8 cellular contexts compared by ENCODE assay signal in the genomic region with DNA sequence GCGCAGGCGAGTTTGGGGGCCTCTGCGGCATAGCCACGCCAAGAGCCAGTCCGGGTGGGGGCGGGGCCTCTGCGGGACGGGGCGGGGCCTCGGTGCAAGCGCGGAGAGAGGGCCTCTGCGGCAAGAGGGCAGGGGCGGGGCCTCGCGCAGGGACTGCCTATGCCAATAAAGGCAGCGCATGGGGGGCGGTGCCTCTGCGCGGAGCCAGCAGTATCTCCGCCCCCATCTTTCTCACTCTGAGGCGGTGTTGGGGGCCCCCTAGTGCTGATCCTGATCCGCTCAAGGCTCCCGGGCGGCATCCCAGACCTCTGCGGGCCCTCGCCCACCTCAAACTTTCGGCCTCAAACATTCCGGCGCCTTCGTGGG. TPM values are rescaled to one million over a fixed set of nuclear protein-coding genes. Genes with fewer than 3 reads are reported as not detected.
DNase-seq lines count a peak whose midpoint lies in the region; ATAC-seq and TF ChIP-seq lines count a peak whose summit lies in the region.

No MANE protein-coding gene starts in this region.

- DNase-seq in CD8-positive, alpha-beta memory T cell, result peak; percentile 73 to 82 (median 74)
- peak; percentile 89 for DNase-seq in NCI-H82 (lab: John Stamatoyannopoulos, UW)
- peak; percentile 41 for DNase-seq in activated T-helper 1 cell treated with Interleukin-2 at 50 U/mL for 16 hours (ENCODE audit: low read depth)
- peak; percentile 89 for DNase-seq in fibroblast of pulmonary artery (ENCODE audit: low read depth)
- peak; percentile 97 for DNase-seq in osteoblast (ENCODE audit: insufficient read length, low spot score, missing footprints)
- DNase-seq in thyroid gland, result peak; percentile 35 to 39
- no peak for DNase-seq in DMS114 treated with DMSO at 0.1 percent for 48 hours (lab: John Stamatoyannopoulos, UW; ENCODE audit: unreplicated experiment)

- CTCF ChIA-PET in CD8-positive, alpha-beta memory T cell (lab: Charles Lee), result interaction anchor here (0.8 kb wide), 1 partner anchor 46 kb away, joined by 4 read pairs; no protein-coding TSS in a partner anchor

- H3K4me2 ChIP-seq in osteoblast (ENCODE audit: insufficient read depth, low read length), result peak overlapping the region; percentile 53

- no peaks in the 10 kb centered on the region for H3K9me3 Mint-ChIP-seq in CD8-positive, alpha-beta memory T cell

- no peaks in the 10 kb centered on the region for H4K20me1 ChIP-seq in osteoblast (ENCODE audit: insufficient read depth, low read length)

- H3K27ac ChIP-seq in CD8-positive, alpha-beta memory T cell (ENCODE audit: low read depth, low read length), result no peak overlapping the region
- H3K27ac ChIP-seq in osteoblast (ENCODE audit: low read depth, low read length), result no peak overlapping the region
- no peak overlapping the region for H3K27ac ChIP-seq in thyroid gland

- peaks cover 11% of the 10 kb centered on the region for H3K4me1 ChIP-seq in CD8-positive, alpha-beta memory T cell (ENCODE audit: insufficient read depth, low read length)
- H3K4me1 ChIP-seq in osteoblast (ENCODE audit: insufficient read depth, low read length), result peaks cover 11% of the 10 kb centered on the region
- peaks cover 0 to 17% of the 10 kb centered on the region in 2 donors for H3K4me1 ChIP-seq in thyroid gland

- H3K4me1 Mint-ChIP-seq in CD8-positive, alpha-beta memory T cell, result peaks cover 10 to 22% (median 12%) of the 10 kb centered on the region in 3 donors

- H3K27ac Mint-ChIP-seq in CD8-positive, alpha-beta memory T cell, result no peak overlapping the region

- H2AFZ ChIP-seq in osteoblast (ENCODE audit: low read length), result peak overlapping the region; percentile 68

- POLR2A ChIA-PET in CD8-positive, alpha-beta memory T cell (lab: Charles Lee), result no interaction called here

- intact Hi-C loops in thyroid gland (cut with DNase I), result no loop called here

- TF ChIP-seq POLR2A in thyroid gland (IDR thresholded peaks at IDR 0.05), result no peak

- H3K27me3 ChIP-seq in CD8-positive, alpha-beta memory T cell (ENCODE audit: insufficient read depth, low read length, poor library complexity, severe bottlenecking), result peaks cover 35% of the 10 kb centered on the region
- H3K27me3 ChIP-seq in osteoblast (ENCODE audit: insufficient read depth, low read length) (peaks cover 60% of the 10 kb centered on the region), thyroid gland (peaks cover 16% of the 10 kb centered on the region)

- no peaks in the 10 kb centered on the region for H3K36me3 ChIP-seq in CD8-positive, alpha-beta memory T cell (ENCODE audit: insufficient read depth, low read length)
- H3K36me3 ChIP-seq in osteoblast (ENCODE audit: insufficient read depth, low read length) (no peaks in the 10 kb centered on the region), thyroid gland (no peaks in the 10 kb centered on the region)

- H3K9me3 ChIP-seq in CD8-positive, alpha-beta memory T cell (ENCODE audit: low read length), result no peaks in the 10 kb centered on the region
- H3K9me3 ChIP-seq in osteoblast (ENCODE audit: low read depth, low read length) (no peaks in the 10 kb centered on the region), thyroid gland (no peaks in the 10 kb centered on the region)

- peaks cover 43 to 74% of the 10 kb centered on the region in 2 donors for H3K27me3 Mint-ChIP-seq in CD8-positive, alpha-beta memory T cell

- no peaks in the 10 kb centered on the region for H3K36me3 Mint-ChIP-seq in CD8-positive, alpha-beta memory T cell

- ATAC-seq in GM21737 (IDR thresholded peaks at IDR 0.05; ENCODE audit: unreplicated experiment), result peak; percentile 81

- H3K79me2 ChIP-seq in osteoblast (ENCODE audit: insufficient read depth, low read length), result no peaks in the 10 kb centered on the region

- 0 to 4% methylated on average over 2 to 23 of the region's 31 CpGs for WGBS in thyroid gland, 2 donors

- no peak overlapping the region for H3K4me3 ChIP-seq in CD8-positive, alpha-beta memory T cell (ENCODE audit: low read length)
- H3K4me3 ChIP-seq in fibroblast of pulmonary artery (replicated peaks; ENCODE audit: low read depth, low read length) (no peak overlapping the region), osteoblast (ENCODE audit: insufficient read depth, low read length) (peak overlapping the region; percentile 40), thyroid gland (replicated peaks in 1 of 3) (no peak overlapping the region)

- TF ChIP-seq CTCF in fibroblast of pulmonary artery (IDR thresholded peaks at IDR 0.05; ENCODE audit: low read length, missing control alignments) (peak; percentile 37), osteoblast (IDR thresholded peaks at IDR 0.05; ENCODE audit: extremely low read depth, low read depth, low read length) (peak; percentile 52), thyroid gland (IDR thresholded peaks at IDR 0.05) (peak in 1 of 6 experiments; percentile 14)

- peak overlapping the region in 5 of 7 donors; percentile 16 to 71 (median 60) for H3K4me3 Mint-ChIP-seq in CD8-positive, alpha-beta memory T cell

RNA-seq across cellular contexts. Expression of gene GPRIN1, which starts 9.2 kb away (rescaled TPM):
- total RNA-seq in CD8-positive, alpha-beta memory T cell, result 1 to 10 TPM; 2.3 to 2.7 TPM
- 0.43 TPM for polyA plus RNA-seq in CD8-positive, alpha-beta memory T cell
- total RNA-seq in osteoblast (1.8 TPM in 2 replicates), thyroid gland (under 1 TPM; 0.24 to 0.75 (median 0.30) TPM)

RNA-seq across cellular contexts. Expression of gene SNCB, which starts 11.1 kb away (rescaled TPM):
- not detected for total RNA-seq in CD8-positive, alpha-beta memory T cell
- not detected for polyA plus RNA-seq in CD8-positive, alpha-beta memory T cell
- total RNA-seq in osteoblast, result not detected in 2 replicates
- not detected for total RNA-seq in thyroid gland

RNA-seq across cellular contexts. Expression of gene EIF4E1B, which starts 11.3 kb away (rescaled TPM):
- total RNA-seq in CD8-positive, alpha-beta memory T cell, result not detected
- not detected for polyA plus RNA-seq in CD8-positive, alpha-beta memory T cell
- total RNA-seq in osteoblast (not detected in 2 replicates), thyroid gland (not detected)

RNA-seq across cellular contexts. Expression of gene TSPAN17, which starts 28.1 kb away (rescaled TPM):
- 10 to 100 TPM; 37.4 to 38.8 TPM for total RNA-seq in CD8-positive, alpha-beta memory T cell
- 26.2 TPM for polyA plus RNA-seq in CD8-positive, alpha-beta memory T cell
- total RNA-seq in osteoblast, result 26.1 and 33.6 TPM in 2 replicates
- 10 to 100 TPM; 18.9 to 24.7 (median 21.0) TPM for total RNA-seq in thyroid gland
